In the genomic region with DNA sequence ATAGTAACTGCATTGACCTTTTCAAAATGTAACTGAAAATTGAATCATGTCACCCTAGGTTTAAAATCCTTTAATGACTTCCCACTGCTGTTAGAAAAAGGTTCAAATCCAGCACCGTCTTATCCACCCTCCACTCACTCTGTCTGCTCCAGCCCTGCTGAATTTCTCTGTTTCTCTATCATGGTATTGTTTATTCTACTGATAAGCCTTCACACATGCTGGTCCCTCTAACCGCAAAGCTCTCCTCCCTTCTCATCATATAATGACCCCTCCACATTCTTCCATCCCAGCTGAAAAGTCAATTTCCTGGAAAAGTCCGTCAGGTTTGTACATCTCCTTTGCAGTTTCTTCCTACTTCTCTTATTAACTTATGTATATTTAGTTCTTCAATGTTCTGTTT, we compare ENCODE assay signal across 22 cellular contexts.
"Had no signal": no experiment of that assay in that cellular context is flagged by ENCODE, and none has a peak within 500 bp of the region (broad histone marks: within the 10 kb centered on the region; RNA-seq: fewer than 3 reads in every experiment).

No MANE protein-coding gene starts in this region.

- ATAC-seq: foreskin keratinocyte; gastroesophageal sphincter; heart left ventricle; left cardiac atrium; left lung; left ventricle myocardium superior; lower lobe of right lung; naive thymus-derived CD4-positive, alpha-beta T cell; natural killer cell had no signal

- H3K4me3 ChIP-seq: coronary artery, esophagus muscularis mucosa, gastroesophageal sphincter, heart left ventricle, hepatocyte, left lung, lower lobe of right lung had no signal

- H3K36me3 ChIP-seq: esophagus muscularis mucosa, gastroesophageal sphincter, heart left ventricle, left lung, lower lobe of right lung had no signal

- H3K79me2 ChIP-seq: hepatocyte had no signal

- H3K9me3 ChIP-seq: esophagus muscularis mucosa, gastroesophageal sphincter, heart left ventricle, left lung, lower lobe of right lung had no signal

- H2AFZ ChIP-seq: hepatocyte had no signal

- DNase-seq: effector memory CD4-positive, alpha-beta T cell; foreskin keratinocyte; heart left ventricle; hypothalamus; immature natural killer cell; islet precursor cell; kidney; left cardiac atrium; left lung; left ventricle myocardium superior; lower lobe of right lung; mesenchymal stem cell; midbrain; naive thymus-derived CD4-positive, alpha-beta T cell; natural killer cell had no signal

- H3K4me2 ChIP-seq: hepatocyte had no signal

- H3K4me1 ChIP-seq: esophagus muscularis mucosa, foreskin keratinocyte, gastroesophageal sphincter, heart left ventricle, left lung, lower lobe of right lung had no signal

- H3K27ac ChIP-seq: coronary artery, esophagus muscularis mucosa, foreskin keratinocyte, gastroesophageal sphincter, heart left ventricle, hepatocyte, left lung, lower lobe of right lung had no signal

- H3K27me3 ChIP-seq: esophagus muscularis mucosa, foreskin keratinocyte, gastroesophageal sphincter, heart left ventricle, hepatocyte, left lung had no signal

- FAIRE-seq: colon, endothelial cell of umbilical vein, frontal cortex, kidney had no signal
